In the genomic region with DNA sequence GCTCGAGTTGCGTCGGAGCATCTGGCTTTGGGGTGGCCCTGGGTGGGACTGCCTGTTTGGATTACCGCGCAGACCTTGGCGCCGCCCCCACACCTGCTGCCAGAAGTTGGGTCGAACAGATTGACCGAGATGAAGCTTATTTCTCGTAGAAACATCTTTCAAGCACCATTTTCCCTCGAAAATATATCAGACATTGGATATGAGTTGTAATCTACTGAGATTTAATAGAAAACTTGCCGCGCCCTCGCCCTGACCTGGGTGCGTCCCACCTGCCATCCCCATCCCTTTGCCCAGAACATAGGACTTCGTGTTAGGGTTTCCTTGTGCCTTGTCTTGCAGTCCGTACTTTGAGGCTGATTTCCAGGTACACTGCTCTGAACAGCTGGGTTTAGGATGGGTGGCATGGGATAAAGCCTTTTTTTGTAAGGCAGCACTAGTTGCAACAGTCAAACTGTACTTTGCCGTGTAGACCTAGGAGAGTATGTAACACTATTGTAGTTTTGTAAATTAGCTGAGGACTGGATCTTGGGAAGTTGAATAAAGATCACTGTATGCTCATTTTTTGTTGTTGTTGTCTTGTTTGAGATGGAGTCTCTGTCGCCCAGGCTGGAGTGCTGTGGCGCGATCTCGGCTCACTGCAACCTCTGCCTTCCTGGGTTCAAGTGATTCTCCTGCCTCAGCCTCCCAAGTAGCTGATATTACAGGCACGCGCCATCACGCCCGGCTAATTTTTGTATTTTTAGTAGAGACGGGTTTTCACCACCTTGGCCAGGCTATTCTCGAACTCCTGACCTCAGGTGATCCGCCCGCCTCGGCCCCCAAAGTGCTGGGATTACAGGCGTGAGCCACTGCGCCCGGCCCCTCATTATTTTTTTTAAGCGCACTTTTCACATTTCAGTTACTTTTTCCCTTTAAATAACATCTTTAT, we compare ENCODE assay signal across 1 cellular context.
TF ChIP-seq lines count a peak whose summit lies in the region.

No MANE protein-coding gene starts in this region.

TF ChIP-seq in K562, 482 proteins besides CTCF, POLR2A, EP300 and RAD21 (continues in another document):
- 0 out of 2 replicates have a peak, but pooled peaks have one; percentile 1 for TF ChIP-seq GABPB1 (CRISPR knock-in tag; IDR thresholded peaks at IDR 0.05)
- TF ChIP-seq MEF2A (IDR thresholded peaks at IDR 0.05; ENCODE audit: control insufficient read depth, low read depth, low read length), result no peak
- no peak for TF ChIP-seq ZNF77 (CRISPR knock-in tag; IDR thresholded peaks at IDR 0.05)
- TF ChIP-seq SRSF7 (optimal IDR thresholded peaks at IDR 0.05; ENCODE audit: low read depth, low read length), result no peak
- TF ChIP-seq GATA2 (CRISPR knock-in tag; IDR thresholded peaks at IDR 0.05), result no peak
- TF ChIP-seq, protein P1, sequence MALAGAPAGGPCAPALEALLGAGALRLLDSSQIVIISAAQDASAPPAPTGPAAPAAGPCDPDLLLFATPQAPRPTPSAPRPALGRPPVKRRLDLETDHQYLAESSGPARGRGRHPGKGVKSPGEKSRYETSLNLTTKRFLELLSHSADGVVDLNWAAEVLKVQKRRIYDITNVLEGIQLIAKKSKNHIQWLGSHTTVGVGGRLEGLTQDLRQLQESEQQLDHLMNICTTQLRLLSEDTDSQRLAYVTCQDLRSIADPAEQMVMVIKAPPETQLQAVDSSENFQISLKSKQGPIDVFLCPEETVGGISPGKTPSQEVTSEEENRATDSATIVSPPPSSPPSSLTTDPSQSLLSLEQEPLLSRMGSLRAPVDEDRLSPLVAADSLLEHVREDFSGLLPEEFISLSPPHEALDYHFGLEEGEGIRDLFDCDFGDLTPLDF (CRISPR knock-in tag; IDR thresholded peaks at IDR 0.05), result peak; percentile 55; the same call in 1 of the 2 replicates
- peak; percentile 18 for TF ChIP-seq BRD9 (IDR thresholded peaks at IDR 0.05; ENCODE audit: low read depth, partially characterized antibody)
- 0 out of 2 replicates have a peak, but pooled peaks have one; percentile 14 for TF ChIP-seq ZNF740 (CRISPR knock-in tag; IDR thresholded peaks at IDR 0.05)
- no peak for TF ChIP-seq ZNF740 (tag; IDR thresholded peaks at IDR 0.05)
- TF ChIP-seq DPF2 (IDR thresholded peaks at IDR 0.05), result no peak
- TF ChIP-seq KAT8 (IDR thresholded peaks at IDR 0.05; ENCODE audit: low read depth), result no peak
- TF ChIP-seq NR4A1 (CRISPR knock-in tag; IDR thresholded peaks at IDR 0.05), result 0 out of 2 replicates have a peak, but pooled peaks have one; percentile 53
- no peak; the same call in none of the 2 replicates for TF ChIP-seq NR4A1 (tag; IDR thresholded peaks at IDR 0.05)
- TF ChIP-seq PTBP1 (IDR thresholded peaks at IDR 0.05; ENCODE audit: low read depth, low read length), result 0 out of 2 replicates have a peak, but pooled peaks have one; percentile 48
- TF ChIP-seq PCBP2 (IDR thresholded peaks at IDR 0.05; ENCODE audit: low read depth, low read length, poor library complexity, severe bottlenecking), result no peak
- no peak for TF ChIP-seq MYNN (IDR thresholded peaks at IDR 0.05)
- no peak for TF ChIP-seq MYNN (CRISPR knock-in tag; IDR thresholded peaks at IDR 0.05)
- TF ChIP-seq NCOA6 (IDR thresholded peaks at IDR 0.05), result no peak
- 0 out of 2 replicates have a peak, but pooled peaks have one; percentile 6 for TF ChIP-seq CHCHD3 (CRISPR knock-in tag; IDR thresholded peaks at IDR 0.05)
- TF ChIP-seq TAF1 (IDR thresholded peaks at IDR 0.05; ENCODE audit: control insufficient read depth, extremely low read depth, insufficient read depth, low read length, severe bottlenecking), result no peak
- no peak for TF ChIP-seq ZNF280A (IDR thresholded peaks at IDR 0.05; ENCODE audit: low read depth, partially characterized antibody)
- peak; percentile 87 for TF ChIP-seq MGA (IDR thresholded peaks at IDR 0.05)
- TF ChIP-seq SRSF1 (IDR thresholded peaks at IDR 0.05; ENCODE audit: low read depth, low read length), result no peak
- TF ChIP-seq HMG20B (CRISPR knock-in tag; IDR thresholded peaks at IDR 0.05), result no peak
- TF ChIP-seq FOSL1 (tag; conservative IDR thresholded peaks at IDR 0.05), result no peak
- no peak for TF ChIP-seq RB1 (IDR thresholded peaks at IDR 0.05; ENCODE audit: low read depth)
- TF ChIP-seq HLTF (IDR thresholded peaks at IDR 0.05), result 0 out of 2 replicates have a peak, but pooled peaks have one; percentile 57
- TF ChIP-seq HDAC2 (IDR thresholded peaks at IDR 0.05), result peak; percentile 7; the same call in 1 of the 2 replicates
- 0 out of 2 replicates have a peak, but pooled peaks have one; percentile 9 for TF ChIP-seq TCF3 (CRISPR knock-in tag; IDR thresholded peaks at IDR 0.05)
- TF ChIP-seq, protein P2, sequence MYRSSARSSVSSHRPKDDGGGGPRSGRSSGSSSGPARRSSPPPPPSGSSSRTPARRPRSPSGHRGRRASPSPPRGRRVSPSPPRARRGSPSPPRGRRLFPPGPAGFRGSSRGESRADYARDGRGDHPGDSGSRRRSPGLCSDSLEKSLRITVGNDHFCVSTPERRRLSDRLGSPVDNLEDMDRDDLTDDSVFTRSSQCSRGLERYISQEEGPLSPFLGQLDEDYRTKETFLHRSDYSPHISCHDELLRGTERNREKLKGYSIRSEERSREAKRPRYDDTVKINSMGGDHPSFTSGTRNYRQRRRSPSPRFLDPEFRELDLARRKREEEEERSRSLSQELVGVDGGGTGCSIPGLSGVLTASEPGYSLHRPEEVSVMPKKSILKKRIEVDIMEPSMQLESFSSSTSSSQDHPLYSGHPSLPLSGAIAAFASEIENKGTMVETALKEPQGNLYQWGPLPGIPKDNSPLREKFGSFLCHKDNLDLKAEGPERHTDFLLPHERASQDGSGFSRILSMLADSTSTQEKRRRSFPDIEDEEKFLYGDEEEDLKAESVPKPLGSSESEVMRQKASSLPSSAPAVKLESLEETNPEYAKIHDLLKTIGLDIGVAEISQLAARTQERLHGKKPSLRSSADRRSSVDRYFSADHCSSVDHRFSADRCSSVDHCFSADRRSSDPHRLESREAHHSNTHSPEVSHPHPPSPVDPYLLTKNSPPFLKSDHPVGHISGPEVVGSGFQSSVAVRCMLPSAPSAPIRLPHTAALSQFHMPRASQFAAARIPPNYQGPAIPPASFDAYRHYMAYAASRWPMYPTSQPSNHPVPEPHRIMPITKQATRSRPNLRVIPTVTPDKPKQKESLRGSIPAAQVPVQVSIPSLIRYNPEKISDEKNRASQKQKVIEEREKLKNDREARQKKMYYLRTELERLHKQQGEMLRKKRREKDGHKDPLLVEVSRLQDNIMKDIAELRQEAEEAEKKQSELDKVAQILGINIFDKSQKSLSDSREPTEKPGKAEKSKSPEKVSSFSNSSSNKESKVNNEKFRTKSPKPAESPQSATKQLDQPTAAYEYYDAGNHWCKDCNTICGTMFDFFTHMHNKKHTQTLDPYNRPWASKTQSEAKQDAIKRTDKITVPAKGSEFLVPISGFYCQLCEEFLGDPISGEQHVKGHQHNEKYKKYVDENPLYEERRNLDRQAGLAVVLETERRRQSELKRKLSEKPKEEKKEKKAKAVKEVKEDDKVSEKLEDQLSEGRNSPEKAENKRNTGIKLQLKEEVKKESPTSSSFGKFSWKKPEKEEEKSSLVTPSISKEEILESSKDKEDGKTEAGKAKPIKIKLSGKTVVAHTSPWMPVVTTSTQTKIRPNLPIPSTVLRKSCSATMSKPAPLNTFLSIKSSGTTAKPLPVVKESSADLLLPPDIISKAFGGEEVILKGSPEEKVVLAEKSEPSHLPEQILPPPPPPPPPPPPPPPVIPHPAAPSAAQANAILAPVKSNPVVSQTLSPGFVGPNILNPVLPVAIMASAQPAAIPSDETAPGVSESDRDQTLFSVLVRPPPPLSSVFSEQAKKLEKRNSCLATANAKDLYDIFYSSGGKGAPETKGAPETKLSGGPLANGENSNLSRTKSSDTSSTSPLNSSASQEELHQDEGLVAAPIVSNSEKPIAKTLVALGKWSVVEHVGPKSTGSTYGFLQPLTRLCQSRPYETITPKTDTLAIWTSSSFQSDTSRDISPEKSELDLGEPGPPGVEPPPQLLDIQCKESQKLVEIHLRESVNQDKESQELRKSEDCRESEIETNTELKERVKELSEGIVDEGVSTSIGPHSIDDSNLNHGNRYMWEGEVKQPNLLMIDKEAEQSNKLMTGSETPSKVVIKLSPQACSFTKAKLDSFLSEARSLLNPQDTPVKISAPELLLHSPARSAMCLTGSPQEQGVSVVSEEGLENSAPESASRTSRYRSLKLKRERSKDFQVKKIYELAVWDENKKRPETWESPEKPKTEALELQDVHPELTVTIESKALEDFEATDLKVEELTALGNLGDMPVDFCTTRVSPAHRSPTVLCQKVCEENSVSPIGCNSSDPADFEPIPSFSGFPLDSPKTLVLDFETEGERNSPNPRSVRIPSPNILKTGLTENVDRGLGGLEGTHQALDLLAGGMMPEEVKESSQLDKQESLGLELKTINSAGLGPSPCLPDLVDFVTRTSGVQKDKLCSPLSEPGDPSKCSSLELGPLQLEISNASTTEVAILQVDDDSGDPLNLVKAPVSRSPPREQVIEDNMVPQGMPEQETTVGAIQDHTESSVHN (IDR thresholded peaks at IDR 0.05; ENCODE audit: borderline replicate concordance in 1 of 2, low read depth in 1 of 2), result no peak
